In genomic region chr22:38180841-38181452, GRCh38 we compare ENCODE assay signal across 8 cellular contexts. TPM values are rescaled to one million over a fixed set of nuclear protein-coding genes. Genes with fewer than 3 reads are reported as not detected.
DNase-seq lines count a peak whose midpoint lies in the region; ATAC-seq, FAIRE-seq and TF ChIP-seq lines count a peak whose summit lies in the region.

No MANE protein-coding gene starts in this region.

- DNase-seq in GM12891 (ENCODE audit: insufficient read length, low spot score) (no peak), KBM-7 (peak; percentile 41), left cardiac atrium (no peak), renal cortical epithelial cell (ENCODE audit: low read depth) (peak; percentile 76), D341Med (ENCODE audit: low spot score) (no peak), NCI-H2171 (lab: John Stamatoyannopoulos, UW) (no peak), NCI-H146 (lab: John Stamatoyannopoulos, UW) (no peak)
- peak; percentile 67 for DNase-seq in activated naive CD4-positive, alpha-beta T cell treated with anti-CD3 and anti-CD28 coated beads, Interleukin-2, amount 10 ng/mL, durations not matched to agents 7 days and 5 days

- H3K9me3 Mint-ChIP-seq in activated naive CD4-positive, alpha-beta T cell treated with anti-CD3 and anti-CD28 coated beads, Interleukin-2, amount 10 ng/mL, durations not matched to agents 7 days and 5 days, result no peaks in the 10 kb centered on the region

- H3K27me3 Mint-ChIP-seq in activated naive CD4-positive, alpha-beta T cell treated with anti-CD3 and anti-CD28 coated beads, Interleukin-2, amount 10 ng/mL, durations not matched to agents 7 days and 5 days, result peaks cover 17% of the 10 kb centered on the region

- intact Hi-C loops in left cardiac atrium (cut with DNase I), result no loop called here

- peaks cover 66% of the 10 kb centered on the region for H3K4me1 Mint-ChIP-seq in activated naive CD4-positive, alpha-beta T cell treated with anti-CD3 and anti-CD28 coated beads, Interleukin-2, amount 10 ng/mL, durations not matched to agents 7 days and 5 days

- H3K4me3 Mint-ChIP-seq in activated naive CD4-positive, alpha-beta T cell treated with anti-CD3 and anti-CD28 coated beads, Interleukin-2, amount 10 ng/mL, durations not matched to agents 7 days and 5 days, result peak overlapping the region; percentile 97

- peak overlapping the region; percentile 98 for H3K27ac Mint-ChIP-seq in activated naive CD4-positive, alpha-beta T cell treated with anti-CD3 and anti-CD28 coated beads, Interleukin-2, amount 10 ng/mL, durations not matched to agents 7 days and 5 days

- in situ Hi-C loops in KBM-7 (cut with MboI; ENCODE audit: low pct_unique_long_range_greater_than_20kb, low sequenced_read_pairs), result no loop called here

- FAIRE-seq in GM12891 (lab: Jason Lieb, UNC), result peak; percentile 84

- peak; percentile 11 to 13 for ATAC-seq in left cardiac atrium

- H3K36me3 Mint-ChIP-seq in activated naive CD4-positive, alpha-beta T cell treated with anti-CD3 and anti-CD28 coated beads, Interleukin-2, amount 10 ng/mL, durations not matched to agents 7 days and 5 days, result peaks cover 5% of the 10 kb centered on the region

- no peak for TF ChIP-seq POLR2A in GM12891 (IDR thresholded peaks at IDR 0.05; ENCODE audit: low read depth, low read length)

- CTCF ChIA-PET in activated naive CD4-positive, alpha-beta T cell treated with anti-CD3 and anti-CD28 coated beads, Interleukin-2, amount 10 ng/mL, durations not matched to agents 7 days and 5 days (lab: Charles Lee), result interaction anchor here (0.7 to 1.2 kb wide), 2 partner anchors 21 to 58 kb away, joined by 3 read pairs; partner anchors contain the start of gene MAFF

TF ChIP-seq in GM12891, 5 proteins besides CTCF, POLR2A, EP300 and RAD21:
- TF ChIP-seq SPI1 (IDR thresholded peaks at IDR 0.05; ENCODE audit: low read depth, low read length) (no peak), POU2F2 (IDR thresholded peaks at IDR 0.05; ENCODE audit: low read depth, low read length) (0 out of 2 replicates have a peak, but pooled peaks have one; percentile 6), TAF1 (IDR thresholded peaks at IDR 0.05; ENCODE audit: low read depth, low read length) (no peak), PAX5 (IDR thresholded peaks at IDR 0.05; ENCODE audit: insufficient read depth, low read length, severe bottlenecking) (no peak), POLR2AphosphoS5 (IDR thresholded peaks at IDR 0.05; ENCODE audit: low read depth, low read length) (0 out of 2 replicates have a peak, but pooled peaks have one; percentile 31)

RNA-seq across cellular contexts. Expression of gene PLA2G6, which starts 0.7 kb away (rescaled TPM):
- polyA plus RNA-seq in GM12891 (2012; ENCODE audit: low read depth, missing spikeins), result 19.4 TPM
- total RNA-seq in left cardiac atrium (10 to 100 TPM; 14.3 to 21.1 TPM), renal cortical epithelial cell (5.2 and 25.0 TPM in 2 replicates)

RNA-seq across cellular contexts. Expression of gene MAFF, which starts 20.8 kb away (rescaled TPM):
- polyA plus RNA-seq in GM12891 (2012; ENCODE audit: low read depth, missing spikeins), result 2.6 TPM
- total RNA-seq in left cardiac atrium (10 to 100 TPM in 1 of 2 donors, 1 to 10 TPM in 1; 9.4 to 27.8 TPM), renal cortical epithelial cell (18.1 and 34.2 TPM in 2 replicates)

Comparison
In these comparisons a context has a peak if more than half of its experiments do, and no peak if none do; other contexts are left out.
1. DNase-seq: peak in KBM-7 (single experiment), activated naive CD4-positive, alpha-beta T cell treated with anti-CD3 and anti-CD28 coated beads, Interleukin-2, amount 10 ng/mL, durations not matched to agents 7 days and 5 days (single experiment) and renal cortical epithelial cell (single experiment); none in GM12891 (single experiment), left cardiac atrium (single experiment), D341Med (single experiment), NCI-H2171 (single experiment) and NCI-H146 (single experiment).